Comparison of ENCODE assay signal across 2 cellular contexts in the genomic region with DNA sequence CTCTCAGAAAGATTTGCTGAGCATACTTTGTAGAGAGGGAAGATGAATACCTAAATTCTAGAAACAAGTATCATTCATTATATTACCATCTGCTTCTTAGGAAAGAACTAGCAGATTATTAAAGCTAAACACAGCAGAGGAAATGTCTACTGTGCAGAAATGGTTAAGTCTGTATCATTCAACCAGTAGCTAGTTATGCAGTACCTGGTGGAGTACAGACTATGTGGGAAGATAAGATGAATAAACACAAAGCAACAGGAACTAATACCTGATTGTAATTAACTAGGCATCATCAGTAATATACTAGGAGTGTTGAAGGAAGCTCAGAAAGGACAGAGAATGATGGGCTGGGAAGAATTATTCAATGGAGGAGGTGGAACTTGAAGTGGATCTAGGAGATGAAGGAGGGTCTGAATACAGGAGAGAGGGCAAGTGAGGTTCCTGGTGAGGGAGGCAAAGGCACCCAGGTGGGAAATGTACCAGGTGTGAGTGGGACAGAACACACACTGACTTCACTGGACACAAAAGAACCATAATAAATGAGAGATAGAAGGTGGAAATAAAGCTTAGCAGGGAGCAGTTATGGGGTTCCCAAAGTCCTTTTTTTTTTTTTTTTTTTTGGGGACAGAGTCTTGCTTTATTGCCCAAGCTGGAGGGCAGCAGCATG.
TF ChIP-seq lines count a peak whose summit lies in the region.

No MANE protein-coding gene starts in this region.

TF ChIP-seq in WTC11, 78 proteins besides CTCF, POLR2A, EP300 and RAD21:
- TF ChIP-seq, protein P1, sequence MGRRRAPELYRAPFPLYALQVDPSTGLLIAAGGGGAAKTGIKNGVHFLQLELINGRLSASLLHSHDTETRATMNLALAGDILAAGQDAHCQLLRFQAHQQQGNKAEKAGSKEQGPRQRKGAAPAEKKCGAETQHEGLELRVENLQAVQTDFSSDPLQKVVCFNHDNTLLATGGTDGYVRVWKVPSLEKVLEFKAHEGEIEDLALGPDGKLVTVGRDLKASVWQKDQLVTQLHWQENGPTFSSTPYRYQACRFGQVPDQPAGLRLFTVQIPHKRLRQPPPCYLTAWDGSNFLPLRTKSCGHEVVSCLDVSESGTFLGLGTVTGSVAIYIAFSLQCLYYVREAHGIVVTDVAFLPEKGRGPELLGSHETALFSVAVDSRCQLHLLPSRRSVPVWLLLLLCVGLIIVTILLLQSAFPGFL (CRISPR knock-in tag; IDR thresholded peaks at IDR 0.05; ENCODE audit: borderline replicate concordance): no peak
- TF ChIP-seq HMGA2 (CRISPR knock-in tag; IDR thresholded peaks at IDR 0.05): no peak
- TF ChIP-seq, protein P2, sequence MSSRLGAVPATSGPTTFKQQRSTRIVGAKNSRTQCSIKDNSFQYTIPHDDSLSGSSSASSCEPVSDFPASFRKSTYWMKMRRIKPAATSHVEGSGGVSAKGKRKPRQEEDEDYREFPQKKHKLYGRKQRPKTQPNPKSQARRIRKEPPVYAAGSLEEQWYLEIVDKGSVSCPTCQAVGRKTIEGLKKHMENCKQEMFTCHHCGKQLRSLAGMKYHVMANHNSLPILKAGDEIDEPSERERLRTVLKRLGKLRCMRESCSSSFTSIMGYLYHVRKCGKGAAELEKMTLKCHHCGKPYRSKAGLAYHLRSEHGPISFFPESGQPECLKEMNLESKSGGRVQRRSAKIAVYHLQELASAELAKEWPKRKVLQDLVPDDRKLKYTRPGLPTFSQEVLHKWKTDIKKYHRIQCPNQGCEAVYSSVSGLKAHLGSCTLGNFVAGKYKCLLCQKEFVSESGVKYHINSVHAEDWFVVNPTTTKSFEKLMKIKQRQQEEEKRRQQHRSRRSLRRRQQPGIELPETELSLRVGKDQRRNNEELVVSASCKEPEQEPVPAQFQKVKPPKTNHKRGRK (CRISPR knock-in tag; IDR thresholded peaks at IDR 0.05; ENCODE audit: borderline replicate concordance): no peak
- no peak for TF ChIP-seq ZNF317 (CRISPR knock-in tag; IDR thresholded peaks at IDR 0.05; ENCODE audit: borderline replicate concordance, low read depth)
- TF ChIP-seq, protein P3, sequence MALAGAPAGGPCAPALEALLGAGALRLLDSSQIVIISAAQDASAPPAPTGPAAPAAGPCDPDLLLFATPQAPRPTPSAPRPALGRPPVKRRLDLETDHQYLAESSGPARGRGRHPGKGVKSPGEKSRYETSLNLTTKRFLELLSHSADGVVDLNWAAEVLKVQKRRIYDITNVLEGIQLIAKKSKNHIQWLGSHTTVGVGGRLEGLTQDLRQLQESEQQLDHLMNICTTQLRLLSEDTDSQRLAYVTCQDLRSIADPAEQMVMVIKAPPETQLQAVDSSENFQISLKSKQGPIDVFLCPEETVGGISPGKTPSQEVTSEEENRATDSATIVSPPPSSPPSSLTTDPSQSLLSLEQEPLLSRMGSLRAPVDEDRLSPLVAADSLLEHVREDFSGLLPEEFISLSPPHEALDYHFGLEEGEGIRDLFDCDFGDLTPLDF (CRISPR knock-in tag; IDR thresholded peaks at IDR 0.05): no peak
- TF ChIP-seq GABPB1 (CRISPR knock-in tag; IDR thresholded peaks at IDR 0.05): no peak
- no peak for TF ChIP-seq GRHL2 (CRISPR knock-in tag; IDR thresholded peaks at IDR 0.05; ENCODE audit: insufficient replicate concordance, severe bottlenecking)
- TF ChIP-seq, protein P4, sequence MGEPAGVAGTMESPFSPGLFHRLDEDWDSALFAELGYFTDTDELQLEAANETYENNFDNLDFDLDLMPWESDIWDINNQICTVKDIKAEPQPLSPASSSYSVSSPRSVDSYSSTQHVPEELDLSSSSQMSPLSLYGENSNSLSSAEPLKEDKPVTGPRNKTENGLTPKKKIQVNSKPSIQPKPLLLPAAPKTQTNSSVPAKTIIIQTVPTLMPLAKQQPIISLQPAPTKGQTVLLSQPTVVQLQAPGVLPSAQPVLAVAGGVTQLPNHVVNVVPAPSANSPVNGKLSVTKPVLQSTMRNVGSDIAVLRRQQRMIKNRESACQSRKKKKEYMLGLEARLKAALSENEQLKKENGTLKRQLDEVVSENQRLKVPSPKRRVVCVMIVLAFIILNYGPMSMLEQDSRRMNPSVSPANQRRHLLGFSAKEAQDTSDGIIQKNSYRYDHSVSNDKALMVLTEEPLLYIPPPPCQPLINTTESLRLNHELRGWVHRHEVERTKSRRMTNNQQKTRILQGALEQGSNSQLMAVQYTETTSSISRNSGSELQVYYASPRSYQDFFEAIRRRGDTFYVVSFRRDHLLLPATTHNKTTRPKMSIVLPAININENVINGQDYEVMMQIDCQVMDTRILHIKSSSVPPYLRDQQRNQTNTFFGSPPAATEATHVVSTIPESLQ (CRISPR knock-in tag; IDR thresholded peaks at IDR 0.05): no peak
- no peak for TF ChIP-seq MXD4 (CRISPR knock-in tag; IDR thresholded peaks at IDR 0.05; ENCODE audit: borderline replicate concordance)
- no peak for TF ChIP-seq TCF7 (CRISPR knock-in tag; IDR thresholded peaks at IDR 0.05; ENCODE audit: low read depth)
- TF ChIP-seq, protein P5, sequence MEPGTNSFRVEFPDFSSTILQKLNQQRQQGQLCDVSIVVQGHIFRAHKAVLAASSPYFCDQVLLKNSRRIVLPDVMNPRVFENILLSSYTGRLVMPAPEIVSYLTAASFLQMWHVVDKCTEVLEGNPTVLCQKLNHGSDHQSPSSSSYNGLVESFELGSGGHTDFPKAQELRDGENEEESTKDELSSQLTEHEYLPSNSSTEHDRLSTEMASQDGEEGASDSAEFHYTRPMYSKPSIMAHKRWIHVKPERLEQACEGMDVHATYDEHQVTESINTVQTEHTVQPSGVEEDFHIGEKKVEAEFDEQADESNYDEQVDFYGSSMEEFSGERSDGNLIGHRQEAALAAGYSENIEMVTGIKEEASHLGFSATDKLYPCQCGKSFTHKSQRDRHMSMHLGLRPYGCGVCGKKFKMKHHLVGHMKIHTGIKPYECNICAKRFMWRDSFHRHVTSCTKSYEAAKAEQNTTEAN (CRISPR knock-in tag; IDR thresholded peaks at IDR 0.05): no peak
- TF ChIP-seq, protein P6, sequence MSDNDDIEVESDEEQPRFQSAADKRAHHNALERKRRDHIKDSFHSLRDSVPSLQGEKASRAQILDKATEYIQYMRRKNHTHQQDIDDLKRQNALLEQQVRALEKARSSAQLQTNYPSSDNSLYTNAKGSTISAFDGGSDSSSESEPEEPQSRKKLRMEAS (CRISPR knock-in tag; IDR thresholded peaks at IDR 0.05): no peak
- TF ChIP-seq TEAD1 (CRISPR knock-in tag; IDR thresholded peaks at IDR 0.05): no peak

TF ChIP-seq in H1, 55 proteins besides CTCF, POLR2A, EP300 and RAD21:
- TF ChIP-seq, protein P7, sequence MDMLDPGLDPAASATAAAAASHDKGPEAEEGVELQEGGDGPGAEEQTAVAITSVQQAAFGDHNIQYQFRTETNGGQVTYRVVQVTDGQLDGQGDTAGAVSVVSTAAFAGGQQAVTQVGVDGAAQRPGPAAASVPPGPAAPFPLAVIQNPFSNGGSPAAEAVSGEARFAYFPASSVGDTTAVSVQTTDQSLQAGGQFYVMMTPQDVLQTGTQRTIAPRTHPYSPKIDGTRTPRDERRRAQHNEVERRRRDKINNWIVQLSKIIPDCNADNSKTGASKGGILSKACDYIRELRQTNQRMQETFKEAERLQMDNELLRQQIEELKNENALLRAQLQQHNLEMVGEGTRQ (IDR thresholded peaks at IDR 0.05; ENCODE audit: low read length): no peak
- no peak for TF ChIP-seq KDM4A (IDR thresholded peaks at IDR 0.05; ENCODE audit: low read depth, low read length, severe bottlenecking)
- no peak for TF ChIP-seq RBBP5 (IDR thresholded peaks at IDR 0.05; ENCODE audit: borderline replicate concordance, low read depth, low read length)
- TF ChIP-seq, protein P6 (IDR thresholded peaks at IDR 0.05): no peak
- TF ChIP-seq SIN3A (conservative IDR thresholded peaks at IDR 0.05 in 1 of 2, IDR thresholded peaks at IDR 0.05 in 1 of 2; ENCODE audit: low read depth in 1 of 2, low read length in 2 of 2): no peak
- TF ChIP-seq RNF2 (IDR thresholded peaks at IDR 0.05; ENCODE audit: borderline replicate concordance, low read depth, low read length, missing control alignments, poor library complexity, severe bottlenecking): no peak
- TF ChIP-seq CEBPB (IDR thresholded peaks at IDR 0.05; ENCODE audit: low read depth, low read length): no peak
- TF ChIP-seq RFX5 (IDR thresholded peaks at IDR 0.05; ENCODE audit: borderline replicate concordance, low read depth, low read length): no peak
- TF ChIP-seq JUND (IDR thresholded peaks at IDR 0.05; ENCODE audit: low read length): no peak
- TF ChIP-seq TBP (IDR thresholded peaks at IDR 0.05; ENCODE audit: low read depth, low read length): no peak
- TF ChIP-seq POU5F1 (IDR thresholded peaks at IDR 0.05; ENCODE audit: low read depth, low read length): no peak
- TF ChIP-seq TAF1 (IDR thresholded peaks at IDR 0.05; ENCODE audit: low read depth, low read length): no peak
- TF ChIP-seq CTBP2 (IDR thresholded peaks at IDR 0.05; ENCODE audit: borderline replicate concordance, insufficient read depth, insufficient read length, low read length): no peak
- TF ChIP-seq, protein P8, sequence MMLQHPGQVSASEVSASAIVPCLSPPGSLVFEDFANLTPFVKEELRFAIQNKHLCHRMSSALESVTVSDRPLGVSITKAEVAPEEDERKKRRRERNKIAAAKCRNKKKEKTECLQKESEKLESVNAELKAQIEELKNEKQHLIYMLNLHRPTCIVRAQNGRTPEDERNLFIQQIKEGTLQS (IDR thresholded peaks at IDR 0.05; ENCODE audit: insufficient read depth, low read depth, low read length): no peak
- no peak for TF ChIP-seq SAP30 (IDR thresholded peaks at IDR 0.05; ENCODE audit: insufficient read depth, insufficient replicate concordance, low read length)
- TF ChIP-seq TEAD4 (IDR thresholded peaks at IDR 0.05; ENCODE audit: low read depth, low read length): no peak
- no peak for TF ChIP-seq HDAC6 (IDR thresholded peaks at IDR 0.05; ENCODE audit: low read depth, low read length)
- TF ChIP-seq CHD1 (IDR thresholded peaks at IDR 0.05; ENCODE audit: low read depth, low read length): no peak
- no peak for TF ChIP-seq CREB1 (IDR thresholded peaks at IDR 0.05)
